In genomic region chr11:134357545-134357839, GRCh38 we compare ENCODE assay signal across 19 cellular contexts. TPM values are rescaled to one million over a fixed set of nuclear protein-coding genes. Genes with fewer than 3 reads are reported as not detected.
"Had no signal": no experiment of that assay in that cellular context is flagged by ENCODE, and none has a peak within 500 bp of the region (broad histone marks: within the 10 kb centered on the region; RNA-seq: fewer than 3 reads in every experiment).

No MANE protein-coding gene starts in this region.

- DNase-seq: effector memory CD4-positive, alpha-beta T cell; gastrocnemius medialis; left cardiac atrium; left ventricle myocardium inferior; lower lobe of right lung; midbrain; stimulated activated CD4-positive, alpha-beta T cell treated with anti-CD3 and anti-CD28 coated beads, Interleukin-2, amount 100 ng/mL, for 24 hours; stimulated activated CD4-positive, alpha-beta T cell treated with anti-CD3 and anti-CD28 coated beads, Interleukin-4, amount 100 ng/mL, for 4 hours; stimulated activated naive B cell treated with anti-CD40 and anti-IgM and Interleukin-4, amounts not matched to agents 10 μg/mL and 1 μg/mL and 100 μg/mL, for 72 hours had no signal

- H3K4me3 Mint-ChIP-seq: memory B cell; natural killer cell treated with Interleukin-12 subunit alpha and Interleukin-12 subunit beta and Interleukin-15 and Interleukin-18, amount 100 ng/mL, for 72 hours; neural progenitor cell; stimulated activated naive B cell treated with anti-CD40 and anti-IgM and Interleukin-4, amounts not matched to agents 10 μg/mL and 1 μg/mL and 100 μg/mL, for 72 hours; type B pancreatic cell had no signal

- H2AFZ ChIP-seq: neural progenitor cell had no signal

- H3K27me3 ChIP-seq: gastrocnemius medialis had no signal

- H3K9me3 ChIP-seq: esophagus muscularis mucosa, gastrocnemius medialis, lower lobe of right lung had no signal

- H3K27ac ChIP-seq: epithelial cell of prostate, esophagus muscularis mucosa, gastrocnemius medialis, left ventricle myocardium inferior, lower lobe of right lung, neural progenitor cell, skin epidermis had no signal

- H3K9me3 Mint-ChIP-seq: natural killer cell treated with Interleukin-12 subunit alpha and Interleukin-12 subunit beta and Interleukin-15 and Interleukin-18, amount 100 ng/mL, for 72 hours; type B pancreatic cell had no signal

- H3K4me2 ChIP-seq: neural progenitor cell had no signal

- H3K9ac ChIP-seq: neural progenitor cell had no signal

- H3K27ac Mint-ChIP-seq: memory B cell; natural killer cell treated with Interleukin-12 subunit alpha and Interleukin-12 subunit beta and Interleukin-15 and Interleukin-18, amount 100 ng/mL, for 72 hours; neural progenitor cell; stimulated activated naive B cell treated with anti-CD40 and anti-IgM and Interleukin-4, amounts not matched to agents 10 μg/mL and 1 μg/mL and 100 μg/mL, for 72 hours; type B pancreatic cell had no signal

- ATAC-seq: gastrocnemius medialis; left cardiac atrium; lower lobe of right lung; natural killer cell treated with Interleukin-12 subunit alpha and Interleukin-12 subunit beta and Interleukin-15 and Interleukin-18, amount 100 ng/mL, for 72 hours; sciatic nerve; stimulated activated naive B cell treated with anti-CD40 and anti-IgM and Interleukin-4, amounts not matched to agents 10 μg/mL and 1 μg/mL and 100 μg/mL, for 72 hours had no signal

- H3K36me3 ChIP-seq: esophagus muscularis mucosa, gastrocnemius medialis, left ventricle myocardium inferior, lower lobe of right lung, neural progenitor cell had no signal

- H3K4me3 ChIP-seq: esophagus muscularis mucosa, gastrocnemius medialis, left ventricle myocardium inferior, lower lobe of right lung, neural progenitor cell, skin epidermis had no signal

- H3K4me1 ChIP-seq: gastrocnemius medialis, left ventricle myocardium inferior, neural progenitor cell had no signal

- H3K36me3 Mint-ChIP-seq: memory B cell; natural killer cell treated with Interleukin-12 subunit alpha and Interleukin-12 subunit beta and Interleukin-15 and Interleukin-18, amount 100 ng/mL, for 72 hours had no signal

RNA-seq across cellular contexts. Expression of gene GLB1L2, which starts 25.7 kb away (rescaled TPM):
- total RNA-seq: fibroblast of villous mesenchyme had no signal

RNA-seq across cellular contexts. Expression of gene B3GAT1, which starts 54.5 kb away (rescaled TPM):
- total RNA-seq: fibroblast of villous mesenchyme, pulmonary artery endothelial cell had no signal
